Comparison of ENCODE assay signal across 9 cellular contexts in genomic region chr1:230825061-230825803, GRCh38. TPM values are rescaled to one million over a fixed set of nuclear protein-coding genes. Genes with fewer than 3 reads are reported as not detected.
DNase-seq lines count a peak whose midpoint lies in the region; ATAC-seq and TF ChIP-seq lines count a peak whose summit lies in the region.
"Had no signal": no experiment of that assay in that cellular context is flagged by ENCODE, and none has a peak within 500 bp of the region (broad histone marks: within the 10 kb centered on the region; RNA-seq: fewer than 3 reads in every experiment).

No MANE protein-coding gene starts in this region.

- H4K20me1 ChIP-seq in PC-3 (ENCODE audit: low read length): no peaks in the 10 kb centered on the region

- POLR2A ChIA-PET in PC-3 (lab: Charles Lee; ENCODE audit: unreplicated experiment): interaction anchor here (0.6 to 0.8 kb wide), 3 partner anchors 61 to 182 kb away, joined by 3 to 9 read pairs (median 3); no protein-coding TSS in a partner anchor

- H3K36me3 Mint-ChIP-seq in progenitor cell of endocrine pancreas (ENCODE audit: insufficient read depth): no peaks in the 10 kb centered on the region

- no peaks in the 10 kb centered on the region for H3K9me3 Mint-ChIP-seq in progenitor cell of endocrine pancreas (ENCODE audit: low read depth)
- H3K9me3 Mint-ChIP-seq: T-helper 1 cell treated with Interleukin-12 subunit alpha and Interleukin-12 subunit beta and Interleukin-4 antibody, amounts not matched to agents 30 μg/mL and 1 μg/mL, for 36 hours had no signal

- H3F3A ChIP-seq in PC-3 (ENCODE audit: low read length, unreplicated experiment): no peaks in the 10 kb centered on the region

- peaks cover 23% of the 10 kb centered on the region for H3K4me1 ChIP-seq in PC-3 (ENCODE audit: insufficient read depth, low read length)

- H3K9me2 ChIP-seq in PC-3 (replicated peaks; ENCODE audit: low read length): no peaks in the 10 kb centered on the region

- intact Hi-C loops in PC-3 (cut with micrococcal nuclease): loop anchor here (1.0 to 2.0 kb wide), 2 partner anchors 24 to 44 kb away; partner anchors contain the start of gene C1orf198

- CTCF ChIA-PET in PC-3 (lab: Charles Lee): interaction anchor here (0.8 kb wide), 2 partner anchors 23 to 27 kb away, joined by 3 read pairs; no protein-coding TSS in a partner anchor

- no peaks in the 10 kb centered on the region for H3K36me3 ChIP-seq in PC-3 (ENCODE audit: low read depth, low read length)

- peak overlapping the region; percentile 75 for H3K27ac ChIP-seq in PC-3 (ENCODE audit: low read length)

- H3K27me3 Mint-ChIP-seq in progenitor cell of endocrine pancreas: no peaks in the 10 kb centered on the region

- no peaks in the 10 kb centered on the region for H3K79me2 ChIP-seq in PC-3 (ENCODE audit: low read length)

- peak; percentile 83 for ATAC-seq in PC-3
- no peak for ATAC-seq in GM19397 (IDR thresholded peaks at IDR 0.05; ENCODE audit: unreplicated experiment)
- no peak for ATAC-seq in HG03457 (IDR thresholded peaks at IDR 0.05; ENCODE audit: unreplicated experiment)

- H3K4me3 ChIP-seq in PC-3 (ENCODE audit: low read length): peak overlapping the region; percentile 16; the same call in 1 of the 2 replicates

- peaks cover 31% of the 10 kb centered on the region for H3K4me1 Mint-ChIP-seq in progenitor cell of endocrine pancreas (ENCODE audit: low read depth)

- no peak overlapping the region for H3K4me3 Mint-ChIP-seq in progenitor cell of endocrine pancreas (ENCODE audit: low read depth)
- H3K4me3 Mint-ChIP-seq: T-helper 1 cell treated with Interleukin-12 subunit alpha and Interleukin-12 subunit beta and Interleukin-4 antibody, amounts not matched to agents 30 μg/mL and 1 μg/mL, for 36 hours had no signal

- TSS peak; percentile 48 for BruUV-seq in PC-3 (replicated peaks; lab: Mats Ljungman, UMichigan)

- H3K27ac Mint-ChIP-seq in progenitor cell of endocrine pancreas: peak overlapping the region; percentile 26
- H3K27ac Mint-ChIP-seq: T-helper 1 cell treated with Interleukin-12 subunit alpha and Interleukin-12 subunit beta and Interleukin-4 antibody, amounts not matched to agents 30 μg/mL and 1 μg/mL, for 36 hours had no signal

- peak overlapping the region; percentile 9; the same call in 1 of the 2 replicates for H3K9ac ChIP-seq in PC-3 (ENCODE audit: low read length)

- no peak for TF ChIP-seq CTCF in PC-3 (conservative IDR thresholded peaks at IDR 0.05; ENCODE audit: low read depth, low read length)
- no peak for TF ChIP-seq CTCF in progenitor cell of endocrine pancreas (IDR thresholded peaks at IDR 0.05; ENCODE audit: unreplicated experiment)

- DNase-seq in EL (peak; percentile 87), PC-3 (peak; percentile 88), fibroblast of gingiva (ENCODE audit: low read depth) (peak; percentile 89), progenitor cell of endocrine pancreas (ENCODE audit: low spot score, unreplicated experiment) (no peak), DMS114 treated with DMSO at 0.1 percent for 48 hours (lab: John Stamatoyannopoulos, UW; ENCODE audit: unreplicated experiment) (no peak)
- no peak for DNase-seq in central memory CD4-positive, alpha-beta T cell

- H3K9me3 ChIP-seq in PC-3 (ENCODE audit: low read length): no peaks in the 10 kb centered on the region

- peak overlapping the region; percentile 69 for H3K4me2 ChIP-seq in PC-3 (ENCODE audit: low read length)

- H3K27me3 ChIP-seq in PC-3 (ENCODE audit: low read length): no peaks in the 10 kb centered on the region

- peak overlapping the region; percentile 17 for H2AFZ ChIP-seq in PC-3 (ENCODE audit: low read length)

RNA-seq across cellular contexts. Expression of gene C1orf198, which starts 43.1 kb away (rescaled TPM):
- total RNA-seq in PC-3 (2014; rRNA removed) (24.5 and 24.8 TPM in 2 replicates), progenitor cell of endocrine pancreas (67.8 and 70.1 TPM in 2 replicates)

Comparison
In these comparisons a context has a peak if more than half of its experiments do, and no peak if none do; other contexts are left out.
1. DNase-seq: peak in EL (single experiment), PC-3 (single experiment) and fibroblast of gingiva (single experiment); none in progenitor cell of endocrine pancreas (single experiment), central memory CD4-positive, alpha-beta T cell (single experiment) and DMS114 treated with DMSO at 0.1 percent for 48 hours (single experiment).